In genomic region chr15:59303641-59304433, GRCh38 we compare ENCODE assay signal across 1 cellular context.
A peak's percentile ranks its signal among the peaks of the same experiment; 100 is the strongest.
TF ChIP-seq lines count a peak whose summit lies in the region.

No MANE protein-coding gene starts in this region.

TF ChIP-seq in GM12878, 131 proteins besides CTCF, POLR2A, EP300 and RAD21 (continued from another document):
- TF ChIP-seq SREBF1 (IDR thresholded peaks at IDR 0.05; ENCODE audit: low read length), result no peak
- TF ChIP-seq STAT1 (conservative IDR thresholded peaks at IDR 0.05), result no peak
- TF ChIP-seq IRF4 (IDR thresholded peaks at IDR 0.05; ENCODE audit: low read depth, low read length), result no peak
- no peak for TF ChIP-seq RB1 (IDR thresholded peaks at IDR 0.05; ENCODE audit: borderline replicate concordance)
- 0 out of 2 replicates have a peak, but pooled peaks have one; percentile 37 for TF ChIP-seq HDGF (IDR thresholded peaks at IDR 0.05)
